ENCODE assay signal across 5 cellular contexts in the genomic region with DNA sequence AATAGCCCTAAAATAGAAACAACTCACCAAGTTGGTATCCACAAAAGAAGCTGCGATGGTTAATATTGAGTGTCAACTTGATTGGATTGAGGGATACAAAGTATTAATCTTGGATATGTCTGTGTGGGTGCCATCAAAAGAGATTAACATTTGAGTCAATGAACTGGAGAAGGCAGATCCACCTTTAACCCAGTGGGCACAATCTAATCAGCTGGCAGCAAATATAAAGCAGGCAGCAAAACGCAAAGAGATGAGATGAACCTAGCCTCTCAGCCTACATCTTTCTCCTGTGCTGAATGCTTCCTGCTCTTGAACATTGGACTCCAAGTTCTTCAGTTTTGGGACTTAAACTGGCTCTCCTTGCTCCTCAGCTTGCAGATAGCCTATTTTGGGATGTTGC.
DNase-seq lines count a peak whose midpoint lies in the region; ATAC-seq, FAIRE-seq and TF ChIP-seq lines count a peak whose summit lies in the region.
"Not testable (repeated sequence)": the region's sequence is repeated elsewhere in the genome, so short reads cannot be mapped to it uniquely, and the experiment has no call there.

No MANE protein-coding gene starts in this region.

- 47% methylated on average over 2 of the region's 2 CpGs for WGBS in right lobe of liver (ENCODE audit: insufficient coverage, low coverage, low lambda C conversion rate, missing lambda C conversion rate)

- not testable (repeated sequence) for H3K27me3 ChIP-seq in right lobe of liver

- not testable (repeated sequence) for H3K9me3 ChIP-seq in right lobe of liver

- TF ChIP-seq POLR2A in GM12892 (IDR thresholded peaks at IDR 0.05; ENCODE audit: low read depth, low read length); right lobe of liver (IDR thresholded peaks at IDR 0.05): not testable (repeated sequence)

- peak overlapping the region; percentile 45; the same call in 1 of the 2 replicates for H3K27ac Mint-ChIP-seq in HFFc6

- H3K4me1 ChIP-seq in right lobe of liver: not testable (repeated sequence)

- not testable (repeated sequence) for H3K27me3 Mint-ChIP-seq in HFFc6 (ENCODE audit: insufficient read depth)

- H3K36me3 ChIP-seq in right lobe of liver: not testable (repeated sequence)

- intact Hi-C loops in right lobe of liver (cut with DNase I): not testable (repeated sequence)

- H3K4me1 Mint-ChIP-seq in HFFc6 (ENCODE audit: low read depth): peaks cover 28% of the 10 kb centered on the region

- not testable (repeated sequence) for DNase-seq in GM12892 (ENCODE audit: insufficient read length); HFFc6; right lobe of liver
- DNase-seq in NCI-H2227 (lab: John Stamatoyannopoulos, UW; ENCODE audit: unreplicated experiment) (peak; percentile 58), NCI-H82 (lab: John Stamatoyannopoulos, UW) (peak; percentile 0)

- peak overlapping the region in 1 of 3 donors; percentile 59 for H3K27ac ChIP-seq in right lobe of liver

- TF ChIP-seq CTCF in HFFc6 (IDR thresholded peaks at IDR 0.05); right lobe of liver (IDR thresholded peaks at IDR 0.05): not testable (repeated sequence)

- H3K4me3 Mint-ChIP-seq in HFFc6: not testable (repeated sequence)

- ATAC-seq in right lobe of liver: peak; percentile 47 to 91 (median 68)

- FAIRE-seq in GM12892 (lab: Jason Lieb, UNC): peak; percentile 61

- not testable (repeated sequence) for H3K4me3 ChIP-seq in right lobe of liver

- H3K36me3 Mint-ChIP-seq in HFFc6 (ENCODE audit: low read depth): peaks cover 24% of the 10 kb centered on the region

- peaks cover 17% of the 10 kb centered on the region for H3K9me3 Mint-ChIP-seq in HFFc6
